8 cellular contexts compared by ENCODE assay signal in the genomic region with DNA sequence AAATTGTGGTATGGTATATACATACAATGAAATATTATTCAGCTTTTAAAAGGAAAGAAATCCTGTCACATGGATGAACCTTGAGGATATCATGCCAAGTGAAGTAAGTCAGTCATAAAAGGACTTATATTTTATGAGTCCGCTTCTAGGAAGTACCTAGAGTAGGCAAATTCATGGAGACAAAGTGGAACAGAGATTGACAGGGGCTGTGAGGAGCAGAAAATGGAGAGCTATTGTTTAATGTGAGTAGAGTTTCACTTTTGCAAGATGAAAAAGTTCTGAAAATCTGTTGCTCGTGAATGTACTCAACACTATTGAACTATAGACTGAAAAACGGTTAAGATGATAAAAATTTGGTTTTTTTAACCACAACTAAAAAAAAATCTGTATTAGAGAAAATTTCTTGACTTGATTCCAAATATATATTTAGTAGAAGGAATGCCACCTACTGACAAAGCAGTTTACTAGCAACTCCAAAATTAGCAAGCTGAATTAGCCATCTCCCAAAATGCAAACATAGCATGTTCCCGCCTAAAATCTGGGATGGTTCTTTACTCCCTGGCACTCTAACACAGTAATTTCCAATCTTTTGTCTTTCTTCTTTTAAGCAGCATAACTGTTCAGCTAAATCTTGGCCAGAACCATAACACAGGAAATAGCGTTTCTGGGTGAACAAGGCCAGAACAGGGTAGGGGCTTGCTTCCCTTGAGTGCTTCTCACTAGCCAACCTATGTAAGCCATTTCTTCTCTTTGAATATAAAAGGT. TPM values are rescaled to one million over a fixed set of nuclear protein-coding genes. Genes with fewer than 3 reads are reported as not detected.
DNase-seq lines count a peak whose midpoint lies in the region; ATAC-seq, FAIRE-seq and TF ChIP-seq lines count a peak whose summit lies in the region.

No MANE protein-coding gene starts in this region.

- H3K27me3 Mint-ChIP-seq in GM23338 (ENCODE audit: insufficient read depth, low read depth, poor library complexity), result peaks cover 3% of the 10 kb centered on the region
- no peaks in the 10 kb centered on the region for H3K27me3 Mint-ChIP-seq in activated CD8-positive, alpha-beta T cell treated with anti-CD3 and anti-CD28 coated beads, Interleukin-2, amount 10 ng/mL, durations not matched to agents 7 days and 5 days (ENCODE audit: low read depth)

- DNase-seq in A549 (ENCODE audit: low read depth in 1 of 2, low spot score in 1 of 2) (no peak), GM23338 (ENCODE audit: low spot score) (no peak), keratinocyte (ENCODE audit: low read depth, low spot score) (no peak), iPS-NIHi11 (ENCODE audit: low spot score) (no peak), DMS114 treated with DMSO at 0.1 percent for 48 hours (lab: John Stamatoyannopoulos, UW; ENCODE audit: unreplicated experiment) (no peak), GF-D8 (lab: John Stamatoyannopoulos, UW) (no peak)
- DNase-seq in activated CD8-positive, alpha-beta T cell treated with anti-CD3 and anti-CD28 coated beads, Interleukin-2, amount 10 ng/mL, durations not matched to agents 7 days and 5 days, result no peak

- H3K36me3 Mint-ChIP-seq in GM23338 (ENCODE audit: low read depth), result peaks cover 21% of the 10 kb centered on the region
- H3K36me3 Mint-ChIP-seq in activated CD8-positive, alpha-beta T cell treated with anti-CD3 and anti-CD28 coated beads, Interleukin-2, amount 10 ng/mL, durations not matched to agents 7 days and 5 days (ENCODE audit: low read depth), result peaks cover 30% of the 10 kb centered on the region

- H3K4me2 ChIP-seq in A549 (peak overlapping the region; percentile 98), GM23338 (peak overlapping the region; percentile 98), keratinocyte (ENCODE audit: control insufficient read depth, extremely low read depth, insufficient read depth, low read depth, low read length) (peak overlapping the region; percentile 99)

- no peaks in the 10 kb centered on the region for H3K9me3 ChIP-seq in A549
- H3K9me3 ChIP-seq in keratinocyte (ENCODE audit: control insufficient read depth, low read depth, low read length), result no peaks in the 10 kb centered on the region
- no peaks in the 10 kb centered on the region for H3K9me3 ChIP-seq in thymus (ENCODE audit: control insufficient read depth)

- H3K9me2 ChIP-seq in GM23338 (ENCODE audit: insufficient read depth), result no peaks in the 10 kb centered on the region

- 0 out of 3 replicates have a peak, but pooled peaks have one; percentile 14 for TF ChIP-seq CTCF in A549 (IDR thresholded peaks at IDR 0.05)
- TF ChIP-seq CTCF in GM23338 (conservative IDR thresholded peaks at IDR 0.05; ENCODE audit: low read depth in 2 of 2), result no peak
- no peak for TF ChIP-seq CTCF in keratinocyte (optimal IDR thresholded peaks at IDR 0.05 in 1 of 3, IDR thresholded peaks at IDR 0.05 in 1 of 3, conservative IDR thresholded peaks at IDR 0.05 in 1 of 3; ENCODE audit: extremely low read depth in 1 of 3, insufficient read depth in 2 of 3, low read length in 3 of 3)

- H3K27me3 ChIP-seq in GM23338 (ENCODE audit: insufficient read depth) (no peaks in the 10 kb centered on the region), keratinocyte (ENCODE audit: control insufficient read depth, extremely low read depth, insufficient read depth, low read length) (no peaks in the 10 kb centered on the region), thymus (ENCODE audit: control insufficient read depth, insufficient read depth) (no peaks in the 10 kb centered on the region)

- peaks cover 63% of the 10 kb centered on the region for H3K79me2 ChIP-seq in GM23338 (replicated peaks; ENCODE audit: insufficient read depth)
- H3K79me2 ChIP-seq in keratinocyte (ENCODE audit: control insufficient read depth, insufficient read depth, low read length), result peaks cover 61% of the 10 kb centered on the region

- H3K4me1 ChIP-seq in A549, result peaks cover 13% of the 10 kb centered on the region
- H3K4me1 ChIP-seq in GM23338 (ENCODE audit: insufficient read depth), result peaks cover 13% of the 10 kb centered on the region
- peaks cover 36% of the 10 kb centered on the region for H3K4me1 ChIP-seq in keratinocyte (ENCODE audit: control insufficient read depth, extremely low read depth, insufficient read depth, low read length)
- H3K4me1 ChIP-seq in thymus (ENCODE audit: control insufficient read depth, insufficient read depth, low read length), result peaks cover 12% of the 10 kb centered on the region

- H3K36me3 ChIP-seq in GM23338 (ENCODE audit: insufficient read depth) (0 out of 2 replicates have a peak, but pooled peaks cover 7% of the 10 kb centered on the region), keratinocyte (ENCODE audit: control insufficient read depth in 2 of 2, extremely low read depth in 1 of 2, insufficient read depth in 2 of 2, low read length in 2 of 2) (peaks cover 14 to 17% of the 10 kb centered on the region in 2 experiments), thymus (ENCODE audit: control insufficient read depth, insufficient read depth) (peaks cover 23% of the 10 kb centered on the region)

- H3K9ac ChIP-seq in keratinocyte (ENCODE audit: control insufficient read depth, extremely low read depth, insufficient read depth, low read length), result peak overlapping the region; percentile 100

- H3F3A ChIP-seq in GM23338 (replicated peaks; ENCODE audit: low read depth), result no peaks in the 10 kb centered on the region

- peak overlapping the region; percentile 97 for H3K4me3 Mint-ChIP-seq in GM23338
- H3K4me3 Mint-ChIP-seq in activated CD8-positive, alpha-beta T cell treated with anti-CD3 and anti-CD28 coated beads, Interleukin-2, amount 10 ng/mL, durations not matched to agents 7 days and 5 days, result peak overlapping the region; percentile 99

- dilution Hi-C loops in keratinocyte (cut with MboI; ENCODE audit: extremely low pct_ligation_motif_present, low sequenced_read_pairs), result no loop called here

- FAIRE-seq in A549 (lab: Jason Lieb, UNC) (no peak), keratinocyte (lab: Jason Lieb, UNC) (no peak)

- H3K27ac ChIP-seq in A549 (peak overlapping the region in 1 of 2 experiments; percentile 98; a peak in 3 of 6 replicates), GM23338 (ENCODE audit: low read depth) (no peak overlapping the region), keratinocyte (ENCODE audit: control insufficient read depth, insufficient read depth, low read length) (peak overlapping the region; percentile 100), thymus (ENCODE audit: low read depth) (peak overlapping the region; percentile 21)

- H2AFZ ChIP-seq in GM23338 (no peak overlapping the region), keratinocyte (ENCODE audit: control insufficient read depth, low read length) (no peak overlapping the region)

- H4K20me1 ChIP-seq in GM23338 (replicated peaks; ENCODE audit: insufficient read depth), result peaks cover 41% of the 10 kb centered on the region
- H4K20me1 ChIP-seq in keratinocyte (ENCODE audit: control insufficient read depth, extremely low read depth, insufficient read depth, low read length), result peaks cover 6% of the 10 kb centered on the region

- H3K9me1 ChIP-seq in keratinocyte (ENCODE audit: control insufficient read depth, extremely low read depth, insufficient read depth, low read length), result peaks cover 2% of the 10 kb centered on the region

- no peak for TF ChIP-seq RAD21 in A549 (conservative IDR thresholded peaks at IDR 0.05 in 1 of 2, IDR thresholded peaks at IDR 0.05 in 1 of 2)

- 37% methylated on average over 5 of the region's 5 CpGs for WGBS in A549 (ENCODE audit: missing lambda C conversion rate)
- WGBS in thymus, result 28% methylated on average over 5 of the region's 5 CpGs

- H3K27ac Mint-ChIP-seq in GM23338, result no peak overlapping the region
- H3K27ac Mint-ChIP-seq in activated CD8-positive, alpha-beta T cell treated with anti-CD3 and anti-CD28 coated beads, Interleukin-2, amount 10 ng/mL, durations not matched to agents 7 days and 5 days, result peak overlapping the region; percentile 81

- TF ChIP-seq POLR2A in A549 (IDR thresholded peaks at IDR 0.05; ENCODE audit: low read length), result no peak

- CTCF ChIA-PET in A549 (lab: Yijun Ruan, JAX), result interaction anchor here (0.7 to 1.6 kb wide), 7 partner anchors 11 to 332 kb away, joined by 3 to 6 read pairs (median 3); a partner anchor contains a TSS
- CTCF ChIA-PET in activated CD8-positive, alpha-beta T cell treated with anti-CD3 and anti-CD28 coated beads, Interleukin-2, amount 10 ng/mL, durations not matched to agents 7 days and 5 days (lab: Charles Lee), result interaction anchor here (0.8 to 2.7 kb wide), 15 partner anchors 8 to 367 kb away, joined by 3 to 29 read pairs (median 5); a partner anchor contains a TSS

- POLR2A ChIA-PET in A549 (lab: Yijun Ruan, JAX), result no interaction called here
- POLR2A ChIA-PET in activated CD8-positive, alpha-beta T cell treated with anti-CD3 and anti-CD28 coated beads, Interleukin-2, amount 10 ng/mL, durations not matched to agents 7 days and 5 days (lab: Charles Lee), result interaction anchor here (0.7 to 3.5 kb wide), 5 partner anchors 8 to 54 kb away, joined by 3 to 20 read pairs (median 5); a partner anchor contains a TSS

- H3K4me1 Mint-ChIP-seq in GM23338, result peaks cover 17% of the 10 kb centered on the region
- H3K4me1 Mint-ChIP-seq in activated CD8-positive, alpha-beta T cell treated with anti-CD3 and anti-CD28 coated beads, Interleukin-2, amount 10 ng/mL, durations not matched to agents 7 days and 5 days (ENCODE audit: low read depth), result peaks cover 29% of the 10 kb centered on the region

- no peak for ATAC-seq in A549
- no peak for ATAC-seq in GM23338
- no peak for ATAC-seq in activated CD8-positive, alpha-beta T cell treated with anti-CD3 and anti-CD28 coated beads, Interleukin-2, amount 10 ng/mL, durations not matched to agents 7 days and 5 days

- H3K9me3 Mint-ChIP-seq in GM23338, result no peaks in the 10 kb centered on the region
- no peaks in the 10 kb centered on the region for H3K9me3 Mint-ChIP-seq in activated CD8-positive, alpha-beta T cell treated with anti-CD3 and anti-CD28 coated beads, Interleukin-2, amount 10 ng/mL, durations not matched to agents 7 days and 5 days (ENCODE audit: insufficient read depth)

- H3K4me3 ChIP-seq in A549, result peak overlapping the region; percentile 96
- H3K4me3 ChIP-seq in GM23338, result peak overlapping the region; percentile 55
- H3K4me3 ChIP-seq in keratinocyte (ENCODE audit: control insufficient read depth in 2 of 3, extremely low read depth in 1 of 3, insufficient read depth in 2 of 3, low read depth in 1 of 3, low read length in 3 of 3), result peak overlapping the region; percentile 58 to 98 (median 96)
- peak overlapping the region; percentile 89 for H3K4me3 ChIP-seq in thymus (ENCODE audit: low read length)

- TF ChIP-seq EP300 in A549 (IDR thresholded peaks at IDR 0.05), result no peak

RNA-seq across cellular contexts. Expression of a gene that starts 1.5 kb away (rescaled TPM):
- polyA plus RNA-seq in A549 (2011; rRNA removed), result 96.1 and 117 TPM in 2 replicates
- polyA plus RNA-seq in A549 (2012; cell fraction: cytosol; rRNA removed), result 151 and 152 TPM in 2 replicates
- polyA plus RNA-seq in A549 (2012; cell fraction: nucleus; rRNA removed), result 87.3 and 107 TPM in 2 replicates
- polyA plus RNA-seq in A549 (2017; fragmentation: RNase III; extraction: RNeasy Plus Mini Kit Qiagen cat#74134 plus additional on column Dnase treatment), result 94.4 to 109 TPM (median 95.4 TPM) in 3 replicates
- 102 and 137 TPM in 2 replicates for polyA minus RNA-seq in A549 (2011; rRNA and poly(A)+ RNA removed)
- 53.5 and 54.1 TPM in 2 replicates for total RNA-seq in GM23338 (2014; rRNA removed; shearing (Covaris generic))
- polyA plus RNA-seq in GM23338 (2016; fragmentation: Nextera tagmentation; extraction: Ambion mirVana), result 80.3 and 93.8 TPM in 2 replicates
- total RNA-seq in activated CD8-positive, alpha-beta T cell treated with anti-CD3 and anti-CD28 coated beads, Interleukin-2, amount 10 ng/mL, durations not matched to agents 7 days and 5 days, result 10 to 100 TPM; 94.3 to 97.2 TPM
- 145 to 156 TPM (median 150 TPM) in 3 replicates for polyA plus RNA-seq in keratinocyte
- 69.9 TPM for polyA plus RNA-seq in keratinocyte (2011; ENCODE audit: low read depth)
- 145 and 168 TPM in 2 replicates for polyA plus RNA-seq in keratinocyte (2011; cell fraction: cytosol; rRNA removed)
- 114 and 120 TPM in 2 replicates for polyA plus RNA-seq in keratinocyte (2011; cell fraction: nucleus; rRNA removed)
- 101 and 103 TPM in 2 replicates for polyA plus RNA-seq in keratinocyte (2012; ENCODE audit: low replicate concordance)
- 134 to 151 TPM (median 143 TPM) in 3 replicates for polyA minus RNA-seq in keratinocyte
- polyA minus RNA-seq in keratinocyte (2011; cell fraction: cytosol; rRNA and poly(A)+ RNA removed), result 51.8 TPM
- 23.7 and 46.4 TPM in 2 replicates for polyA minus RNA-seq in keratinocyte (2011; cell fraction: nucleus; rRNA and poly(A)+ RNA removed)
- polyA plus RNA-seq in thymus, result 130 TPM

RNA-seq across cellular contexts. Expression of a gene that starts 2.2 kb away (rescaled TPM):
- polyA plus RNA-seq in A549 (2011; rRNA removed) (36.7 and 51.6 TPM in 2 replicates), A549 (2017; fragmentation: RNase III; extraction: RNeasy Plus Mini Kit Qiagen cat#74134 plus additional on column Dnase treatment) (44.5 to 47.2 TPM (median 46.0 TPM) in 3 replicates), GM23338 (2016; fragmentation: Nextera tagmentation; extraction: Ambion mirVana) (30.3 and 30.4 TPM in 2 replicates), keratinocyte (5.2 to 22.7 TPM (median 14.3 TPM) in 3 replicates), thymus (5.1 TPM)
- 54.6 and 59.4 TPM in 2 replicates for polyA plus RNA-seq in A549 (2012; cell fraction: cytosol; rRNA removed)
- polyA plus RNA-seq in A549 (2012; cell fraction: nucleus; rRNA removed), result 96.1 and 103 TPM in 2 replicates
- polyA minus RNA-seq in A549 (2011; rRNA and poly(A)+ RNA removed), result 22.1 and 32.8 TPM in 2 replicates
- 23.8 and 29.0 TPM in 2 replicates for total RNA-seq in GM23338 (2014; rRNA removed; shearing (Covaris generic))
- total RNA-seq in activated CD8-positive, alpha-beta T cell treated with anti-CD3 and anti-CD28 coated beads, Interleukin-2, amount 10 ng/mL, durations not matched to agents 7 days and 5 days, result 10 to 100 TPM; 90.2 to 94.3 TPM
- polyA plus RNA-seq in keratinocyte (2011; ENCODE audit: low read depth), result 0.59 TPM
- polyA plus RNA-seq in keratinocyte (2011; cell fraction: cytosol; rRNA removed), result 3.8 and 6.5 TPM in 2 replicates
- 6.4 and 7.9 TPM in 2 replicates for polyA plus RNA-seq in keratinocyte (2011; cell fraction: nucleus; rRNA removed)
- polyA plus RNA-seq in keratinocyte (2012; ENCODE audit: low replicate concordance), result 0.31 and 12.5 TPM in 2 replicates
- 2.7 to 15.9 TPM (median 13.2 TPM) in 3 replicates for polyA minus RNA-seq in keratinocyte
- 3.6 TPM for polyA minus RNA-seq in keratinocyte (2011; cell fraction: cytosol; rRNA and poly(A)+ RNA removed)
- 1.5 and 2.4 TPM in 2 replicates for polyA minus RNA-seq in keratinocyte (2011; cell fraction: nucleus; rRNA and poly(A)+ RNA removed)

RNA-seq across cellular contexts. Expression of a gene that starts 30.0 kb away (rescaled TPM):
- polyA plus RNA-seq in A549 (2011; rRNA removed) (19.5 and 20.7 TPM in 2 replicates), A549 (2017; fragmentation: RNase III; extraction: RNeasy Plus Mini Kit Qiagen cat#74134 plus additional on column Dnase treatment) (19.4 to 20.2 TPM (median 19.5 TPM) in 3 replicates), GM23338 (2016; fragmentation: Nextera tagmentation; extraction: Ambion mirVana) (37.4 and 38.3 TPM in 2 replicates), keratinocyte (9.1 to 13.8 TPM (median 12.3 TPM) in 3 replicates), thymus (43.4 TPM)
- 17.2 and 21.4 TPM in 2 replicates for polyA plus RNA-seq in A549 (2012; cell fraction: cytosol; rRNA removed)
- polyA plus RNA-seq in A549 (2012; cell fraction: nucleus; rRNA removed), result 9.6 and 12.1 TPM in 2 replicates
- polyA minus RNA-seq in A549 (2011; rRNA and poly(A)+ RNA removed), result 15.7 and 23.4 TPM in 2 replicates
- 24.5 and 40.2 TPM in 2 replicates for total RNA-seq in GM23338 (2014; rRNA removed; shearing (Covaris generic))
- 10 to 100 TPM; 33.9 to 35.0 TPM for total RNA-seq in activated CD8-positive, alpha-beta T cell treated with anti-CD3 and anti-CD28 coated beads, Interleukin-2, amount 10 ng/mL, durations not matched to agents 7 days and 5 days
- 9.9 TPM for polyA plus RNA-seq in keratinocyte (2011; ENCODE audit: low read depth)
- polyA plus RNA-seq in keratinocyte (2011; cell fraction: cytosol; rRNA removed), result 11.2 and 12.8 TPM in 2 replicates
- 7.6 and 8.0 TPM in 2 replicates for polyA plus RNA-seq in keratinocyte (2011; cell fraction: nucleus; rRNA removed)
- polyA plus RNA-seq in keratinocyte (2012; ENCODE audit: low replicate concordance), result 11.6 and 13.7 TPM in 2 replicates
- 11.9 to 21.6 TPM (median 17.3 TPM) in 3 replicates for polyA minus RNA-seq in keratinocyte
- 12.9 TPM for polyA minus RNA-seq in keratinocyte (2011; cell fraction: cytosol; rRNA and poly(A)+ RNA removed)
- 2.1 and 5.8 TPM in 2 replicates for polyA minus RNA-seq in keratinocyte (2011; cell fraction: nucleus; rRNA and poly(A)+ RNA removed)

RNA-seq across cellular contexts. Expression of a gene that starts 45.2 kb away (rescaled TPM):
- polyA plus RNA-seq in A549 (2011; rRNA removed) (43.3 and 45.7 TPM in 2 replicates), A549 (2017; fragmentation: RNase III; extraction: RNeasy Plus Mini Kit Qiagen cat#74134 plus additional on column Dnase treatment) (32.1 to 35.1 TPM (median 34.0 TPM) in 3 replicates), GM23338 (2016; fragmentation: Nextera tagmentation; extraction: Ambion mirVana) (53.5 and 56.1 TPM in 2 replicates), keratinocyte (37.7 to 48.8 TPM (median 46.3 TPM) in 3 replicates), thymus (50.6 TPM)
- polyA plus RNA-seq in A549 (2012; cell fraction: cytosol; rRNA removed), result 24.9 and 25.2 TPM in 2 replicates
- polyA plus RNA-seq in A549 (2012; cell fraction: nucleus; rRNA removed), result 8.0 and 10.1 TPM in 2 replicates
- 10.2 and 10.8 TPM in 2 replicates for polyA minus RNA-seq in A549 (2011; rRNA and poly(A)+ RNA removed)
- total RNA-seq in GM23338 (2014; rRNA removed; shearing (Covaris generic)), result 15.2 and 15.5 TPM in 2 replicates
- total RNA-seq in activated CD8-positive, alpha-beta T cell treated with anti-CD3 and anti-CD28 coated beads, Interleukin-2, amount 10 ng/mL, durations not matched to agents 7 days and 5 days, result 10 to 100 TPM; 26.8 to 29.5 TPM
- 24.1 TPM for polyA plus RNA-seq in keratinocyte (2011; ENCODE audit: low read depth)
- polyA plus RNA-seq in keratinocyte (2011; cell fraction: cytosol; rRNA removed), result 38.2 and 57.6 TPM in 2 replicates
- polyA plus RNA-seq in keratinocyte (2011; cell fraction: nucleus; rRNA removed), result 16.1 and 17.9 TPM in 2 replicates
- polyA plus RNA-seq in keratinocyte (2012; ENCODE audit: low replicate concordance), result 31.2 and 46.6 TPM in 2 replicates
- 8.9 to 14.4 TPM (median 12.8 TPM) in 3 replicates for polyA minus RNA-seq in keratinocyte
- 14.6 TPM for polyA minus RNA-seq in keratinocyte (2011; cell fraction: cytosol; rRNA and poly(A)+ RNA removed)
- polyA minus RNA-seq in keratinocyte (2011; cell fraction: nucleus; rRNA and poly(A)+ RNA removed), result 2.6 and 4.3 TPM in 2 replicates

RNA-seq across cellular contexts. Expression of a gene that starts 46.0 kb away (rescaled TPM):
- polyA plus RNA-seq in A549 (2011; rRNA removed) (12.3 and 14.4 TPM in 2 replicates), A549 (2017; fragmentation: RNase III; extraction: RNeasy Plus Mini Kit Qiagen cat#74134 plus additional on column Dnase treatment) (15.9 to 16.6 TPM (median 15.9 TPM) in 3 replicates), GM23338 (2016; fragmentation: Nextera tagmentation; extraction: Ambion mirVana) (9.4 and 10.0 TPM in 2 replicates), keratinocyte (16.1 to 25.5 TPM (median 16.7 TPM) in 3 replicates), thymus (15.9 TPM)
- polyA plus RNA-seq in A549 (2012; cell fraction: cytosol; rRNA removed), result 19.3 and 24.1 TPM in 2 replicates
- 22.3 and 23.9 TPM in 2 replicates for polyA plus RNA-seq in A549 (2012; cell fraction: nucleus; rRNA removed)
- 12.7 and 12.8 TPM in 2 replicates for polyA minus RNA-seq in A549 (2011; rRNA and poly(A)+ RNA removed)
- total RNA-seq in GM23338 (2014; rRNA removed; shearing (Covaris generic)), result 55.5 and 58.3 TPM in 2 replicates
- 10 to 100 TPM; 47.0 to 48.1 TPM for total RNA-seq in activated CD8-positive, alpha-beta T cell treated with anti-CD3 and anti-CD28 coated beads, Interleukin-2, amount 10 ng/mL, durations not matched to agents 7 days and 5 days
- polyA plus RNA-seq in keratinocyte (2011; ENCODE audit: low read depth), result 3.6 TPM
- polyA plus RNA-seq in keratinocyte (2011; cell fraction: cytosol; rRNA removed), result 17.6 and 21.9 TPM in 2 replicates
- 22.3 and 25.2 TPM in 2 replicates for polyA plus RNA-seq in keratinocyte (2011; cell fraction: nucleus; rRNA removed)
- polyA plus RNA-seq in keratinocyte (2012; ENCODE audit: low replicate concordance), result 9.7 and 22.8 TPM in 2 replicates
- polyA minus RNA-seq in keratinocyte, result 20.6 to 44.9 TPM (median 25.0 TPM) in 3 replicates
- 19.4 TPM for polyA minus RNA-seq in keratinocyte (2011; cell fraction: cytosol; rRNA and poly(A)+ RNA removed)
- 13.0 and 19.4 TPM in 2 replicates for polyA minus RNA-seq in keratinocyte (2011; cell fraction: nucleus; rRNA and poly(A)+ RNA removed)
